11 cellular contexts compared by ENCODE assay signal in the genomic region with DNA sequence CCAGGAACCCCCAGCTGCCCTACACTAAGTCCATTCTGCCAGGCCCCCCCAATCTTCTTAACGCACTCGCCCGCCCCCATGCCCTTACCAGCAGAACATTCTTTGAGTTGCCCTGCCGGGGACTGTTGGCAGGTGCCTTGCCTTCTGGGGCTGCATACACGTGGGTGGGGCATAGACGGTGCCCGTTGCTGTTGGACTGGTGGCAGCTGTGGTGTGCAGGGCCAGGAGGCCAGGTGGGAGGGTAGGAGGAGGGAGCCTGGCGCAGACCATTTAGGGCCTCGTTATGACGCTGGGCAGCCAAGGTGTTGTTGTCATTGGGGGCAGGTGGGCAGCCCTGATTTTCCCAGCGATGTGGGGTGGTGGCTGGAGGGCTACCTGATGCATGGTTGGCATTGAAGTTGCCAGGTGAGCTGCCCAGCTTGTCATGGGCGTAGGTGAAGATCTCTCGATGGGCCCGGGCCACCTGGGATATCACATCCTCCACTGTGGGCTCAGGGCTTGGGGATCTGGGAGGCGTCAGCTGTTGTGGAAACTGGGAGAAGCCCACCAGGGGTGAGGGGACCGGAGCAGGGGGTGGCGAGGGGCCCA. TPM values are rescaled to one million over a fixed set of nuclear protein-coding genes. Genes with fewer than 3 reads are reported as not detected.
DNase-seq lines count a peak whose midpoint lies in the region; ATAC-seq, FAIRE-seq and TF ChIP-seq lines count a peak whose summit lies in the region.
"Had no signal": no experiment of that assay in that cellular context is flagged by ENCODE, and none has a peak within 500 bp of the region (broad histone marks: within the 10 kb centered on the region; RNA-seq: fewer than 3 reads in every experiment).

No MANE protein-coding gene starts in this region.

- CTCF ChIA-PET in activated CD8-positive, alpha-beta T cell treated with anti-CD3 and anti-CD28 coated beads, Interleukin-2, amount 10 ng/mL, durations not matched to agents 7 days and 5 days (lab: Charles Lee) = interaction anchor here (0.9 to 9.9 kb wide), 5 partner anchors 9 to 26 kb away, joined by 5 to 156 read pairs (median 7); no protein-coding TSS in a partner anchor

- H3K36me3 Mint-ChIP-seq in activated CD8-positive, alpha-beta T cell treated with anti-CD3 and anti-CD28 coated beads, Interleukin-2, amount 10 ng/mL, durations not matched to agents 7 days and 5 days (ENCODE audit: low read depth) = peaks cover 47% of the 10 kb centered on the region

- H3K9me3 ChIP-seq in KOPT-K1 (ENCODE audit: insufficient read depth, low read length, poor library complexity, severe bottlenecking) = no peaks in the 10 kb centered on the region
- H3K9me3 ChIP-seq in kidney (ENCODE audit: control insufficient read depth in 1 of 2, low read length in 2 of 2) = no peaks in the 10 kb centered on the region

- H3K4me3 Mint-ChIP-seq in activated CD8-positive, alpha-beta T cell treated with anti-CD3 and anti-CD28 coated beads, Interleukin-2, amount 10 ng/mL, durations not matched to agents 7 days and 5 days = peak overlapping the region; percentile 68
- H3K4me3 Mint-ChIP-seq in stimulated activated naive CD8-positive, alpha-beta T cell treated with anti-CD3 and anti-CD28 coated beads, Interleukin-15, amount 100 ng/mL, for 72 hours = peak overlapping the region; percentile 73 to 76

- H3K4me1 Mint-ChIP-seq in activated CD8-positive, alpha-beta T cell treated with anti-CD3 and anti-CD28 coated beads, Interleukin-2, amount 10 ng/mL, durations not matched to agents 7 days and 5 days (ENCODE audit: low read depth) = peaks cover 67% of the 10 kb centered on the region
- peaks cover 78% of the 10 kb centered on the region for H3K4me1 Mint-ChIP-seq in stimulated activated naive CD8-positive, alpha-beta T cell treated with anti-CD3 and anti-CD28 coated beads, Interleukin-15, amount 100 ng/mL, for 72 hours

- DNase-seq in activated CD8-positive, alpha-beta T cell treated with anti-CD3 and anti-CD28 coated beads, Interleukin-2, amount 10 ng/mL, durations not matched to agents 7 days and 5 days = no peak
- DNase-seq in kidney = peak; percentile 82
- DNase-seq in stimulated activated naive CD8-positive, alpha-beta T cell treated with anti-CD3 and anti-CD28 coated beads, Interleukin-15, amount 100 ng/mL, for 72 hours = no peak
- no peak for DNase-seq in NCI-H2081 (lab: John Stamatoyannopoulos, UW)
- no peak for DNase-seq in activated gamma-delta T cell (lab: John Stamatoyannopoulos, UW)
- DNase-seq: cortex of kidney, DMS79 treated with DMSO at 0.1 percent for 48 hours, NCI-H1048 had no signal

- intact Hi-C loops in kidney (cut with DNase I) = no loop called here

- no peak for TF ChIP-seq CTCF in kidney (IDR thresholded peaks at IDR 0.05; ENCODE audit: borderline replicate concordance, extremely low read depth, insufficient read depth)

- peak overlapping the region; percentile 85 for H3K27ac Mint-ChIP-seq in activated CD8-positive, alpha-beta T cell treated with anti-CD3 and anti-CD28 coated beads, Interleukin-2, amount 10 ng/mL, durations not matched to agents 7 days and 5 days
- H3K27ac Mint-ChIP-seq in stimulated activated naive CD8-positive, alpha-beta T cell treated with anti-CD3 and anti-CD28 coated beads, Interleukin-15, amount 100 ng/mL, for 72 hours = peak overlapping the region; percentile 15 to 37

- H3K4me3 ChIP-seq in kidney (ENCODE audit: low read length in 2 of 2) = no peak overlapping the region
- H3K4me3 ChIP-seq: hepatocyte had no signal

- H3K4me1 ChIP-seq in kidney (ENCODE audit: control insufficient read depth in 1 of 2, insufficient read depth in 1 of 2, low read depth in 1 of 2, low read length in 2 of 2) = peaks cover 36 to 52% of the 10 kb centered on the region in 2 donors

- H3K36me3 ChIP-seq in KOPT-K1 (ENCODE audit: insufficient read depth, low read length) (peaks cover 35% of the 10 kb centered on the region), kidney (ENCODE audit: control insufficient read depth in 1 of 2, insufficient read depth in 2 of 2, low read length in 2 of 2) (peaks cover 24 to 48% of the 10 kb centered on the region in 2 donors)

- H3K27ac ChIP-seq in KOPT-K1 (ENCODE audit: low read depth, low read length, poor library complexity, severe bottlenecking) = peak overlapping the region; percentile 87
- peak overlapping the region; percentile 27 to 99 for H3K27ac ChIP-seq in kidney (ENCODE audit: low read depth in 2 of 2, low read length in 2 of 2)
- H3K27ac ChIP-seq: hepatocyte had no signal

- no peak for ATAC-seq in activated CD8-positive, alpha-beta T cell treated with anti-CD3 and anti-CD28 coated beads, Interleukin-2, amount 10 ng/mL, durations not matched to agents 7 days and 5 days
- no peak for ATAC-seq in stimulated activated naive CD8-positive, alpha-beta T cell treated with anti-CD3 and anti-CD28 coated beads, Interleukin-15, amount 100 ng/mL, for 72 hours
- no peak for ATAC-seq in GM18870 (IDR thresholded peaks at IDR 0.05; ENCODE audit: unreplicated experiment)

- POLR2A ChIA-PET in activated CD8-positive, alpha-beta T cell treated with anti-CD3 and anti-CD28 coated beads, Interleukin-2, amount 10 ng/mL, durations not matched to agents 7 days and 5 days (lab: Charles Lee) = interaction anchor here (0.7 to 1.9 kb wide), 4 partner anchors 17 to 30 kb away, joined by 3 to 6 read pairs (median 4); no protein-coding TSS in a partner anchor

- no peaks in the 10 kb centered on the region for H3K27me3 Mint-ChIP-seq in activated CD8-positive, alpha-beta T cell treated with anti-CD3 and anti-CD28 coated beads, Interleukin-2, amount 10 ng/mL, durations not matched to agents 7 days and 5 days (ENCODE audit: low read depth)
- no peaks in the 10 kb centered on the region for H3K27me3 Mint-ChIP-seq in stimulated activated naive CD8-positive, alpha-beta T cell treated with anti-CD3 and anti-CD28 coated beads, Interleukin-15, amount 100 ng/mL, for 72 hours

- FAIRE-seq in kidney (lab: Jason Lieb, UNC) = no peak

- no peaks in the 10 kb centered on the region for H3K9me3 Mint-ChIP-seq in activated CD8-positive, alpha-beta T cell treated with anti-CD3 and anti-CD28 coated beads, Interleukin-2, amount 10 ng/mL, durations not matched to agents 7 days and 5 days (ENCODE audit: insufficient read depth)
- H3K9me3 Mint-ChIP-seq in stimulated activated naive CD8-positive, alpha-beta T cell treated with anti-CD3 and anti-CD28 coated beads, Interleukin-15, amount 100 ng/mL, for 72 hours = no peaks in the 10 kb centered on the region

- no peak overlapping the region for H3K9ac ChIP-seq in kidney (ENCODE audit: low read length in 2 of 2)

RNA-seq across cellular contexts. Expression of a gene that starts 4.9 kb away (rescaled TPM):
- 1 to 10 TPM; 4.1 to 4.9 TPM for total RNA-seq in activated CD8-positive, alpha-beta T cell treated with anti-CD3 and anti-CD28 coated beads, Interleukin-2, amount 10 ng/mL, durations not matched to agents 7 days and 5 days
- 30.8 TPM for total RNA-seq in kidney
- 7.1 TPM for polyA plus RNA-seq in kidney (ENCODE audit: insufficient read depth, low read depth, low replicate concordance)

RNA-seq across cellular contexts. Expression of a gene that starts 26.3 kb away (rescaled TPM):
- 10 to 100 TPM; 80.5 to 83.2 TPM for total RNA-seq in activated CD8-positive, alpha-beta T cell treated with anti-CD3 and anti-CD28 coated beads, Interleukin-2, amount 10 ng/mL, durations not matched to agents 7 days and 5 days
- 75.4 TPM for total RNA-seq in kidney
- 34.9 TPM for polyA plus RNA-seq in kidney (ENCODE audit: insufficient read depth, low read depth, low replicate concordance)

RNA-seq across cellular contexts. Expression of a gene that starts 32.7 kb away (rescaled TPM):
- total RNA-seq in activated CD8-positive, alpha-beta T cell treated with anti-CD3 and anti-CD28 coated beads, Interleukin-2, amount 10 ng/mL, durations not matched to agents 7 days and 5 days = 1 to 10 TPM; 8.7 to 9.7 TPM
- total RNA-seq in kidney = 63.9 TPM
- polyA plus RNA-seq in kidney (ENCODE audit: insufficient read depth, low read depth, low replicate concordance) = 40.8 TPM

RNA-seq across cellular contexts. Expression of a gene that starts 41.2 kb away (rescaled TPM):
- total RNA-seq in activated CD8-positive, alpha-beta T cell treated with anti-CD3 and anti-CD28 coated beads, Interleukin-2, amount 10 ng/mL, durations not matched to agents 7 days and 5 days = 10 to 100 TPM; 93.4 to 96.7 TPM
- total RNA-seq in kidney = 66.3 TPM
- polyA plus RNA-seq in kidney (ENCODE audit: insufficient read depth, low read depth, low replicate concordance) = 53.7 TPM

RNA-seq across cellular contexts. Expression of a gene that starts 44.9 kb away (rescaled TPM):
- total RNA-seq in activated CD8-positive, alpha-beta T cell treated with anti-CD3 and anti-CD28 coated beads, Interleukin-2, amount 10 ng/mL, durations not matched to agents 7 days and 5 days = 10 to 100 TPM; 66.2 to 67.7 TPM
- total RNA-seq in kidney = 90.8 TPM
- 32.2 TPM for polyA plus RNA-seq in kidney (ENCODE audit: insufficient read depth, low read depth, low replicate concordance)
